Comparison of ENCODE assay signal across 8 cellular contexts in genomic region chr2:135960598-135961551, GRCh38. TPM values are rescaled to one million over a fixed set of nuclear protein-coding genes. Genes with fewer than 3 reads are reported as not detected.
DNase-seq lines count a peak whose midpoint lies in the region; ATAC-seq and TF ChIP-seq lines count a peak whose summit lies in the region.

No MANE protein-coding gene starts in this region.

- no peak overlapping the region for H3K4me3 Mint-ChIP-seq in activated B cell treated with CpG ODN at 0.5 μM for 24 hours

- peak overlapping the region; percentile 16 for H3K27ac Mint-ChIP-seq in activated B cell treated with CpG ODN at 0.5 μM for 24 hours

- peak overlapping the region; percentile 28 for H3K9ac ChIP-seq in iPS-18a (ENCODE audit: low read length)

- no peaks in the 10 kb centered on the region for H3K27me3 ChIP-seq in heart right ventricle
- no peaks in the 10 kb centered on the region for H3K27me3 ChIP-seq in right cardiac atrium (ENCODE audit: control insufficient read depth, insufficient read depth)
- H3K27me3 ChIP-seq in iPS-18a (ENCODE audit: control insufficient read depth, insufficient read depth, low read length): no peaks in the 10 kb centered on the region

- peaks cover 0 to 42% (median 28%) of the 10 kb centered on the region in 9 donors for H3K4me1 ChIP-seq in heart right ventricle
- peaks cover 2% of the 10 kb centered on the region for H3K4me1 ChIP-seq in right cardiac atrium (ENCODE audit: control insufficient read depth, insufficient read depth, low read length)
- peaks cover 30% of the 10 kb centered on the region for H3K4me1 ChIP-seq in iPS-18a (ENCODE audit: control insufficient read depth, low read depth, low read length)
- H3K4me1 ChIP-seq in urinary bladder (ENCODE audit: insufficient read depth): no peaks in the 10 kb centered on the region

- H3K9me3 ChIP-seq in heart right ventricle (no peaks in the 10 kb centered on the region), right cardiac atrium (ENCODE audit: control insufficient read depth, low read length) (no peaks in the 10 kb centered on the region), iPS-18a (ENCODE audit: control insufficient read depth, low read depth, low read length) (no peaks in the 10 kb centered on the region)

- peaks cover 46% of the 10 kb centered on the region for H3K36me3 Mint-ChIP-seq in activated B cell treated with CpG ODN at 0.5 μM for 24 hours (ENCODE audit: low read depth)

- H3K36me3 ChIP-seq in heart right ventricle (peaks cover 0 to 39% (median 7%) of the 10 kb centered on the region in 9 donors), iPS-18a (ENCODE audit: control insufficient read depth, low read depth, low read length) (no peaks in the 10 kb centered on the region), urinary bladder (ENCODE audit: insufficient read depth) (no peaks in the 10 kb centered on the region)

- H3K27me3 Mint-ChIP-seq in activated B cell treated with CpG ODN at 0.5 μM for 24 hours: no peaks in the 10 kb centered on the region

- intact Hi-C loops in heart right ventricle (cut with DNase I): no loop called here
- intact Hi-C loops in right cardiac atrium (cut with DNase I): no loop called here
- intact Hi-C loops in activated B cell treated with CpG ODN at 0.5 μM for 24 hours (cut with micrococcal nuclease): no loop called here

- no peak overlapping the region for H3K4me3 ChIP-seq in heart right ventricle
- H3K4me3 ChIP-seq in right cardiac atrium (ENCODE audit: low read length): no peak overlapping the region
- H3K4me3 ChIP-seq in iPS-18a (ENCODE audit: low read length): peak overlapping the region; percentile 21
- H3K4me3 ChIP-seq in urinary bladder (ENCODE audit: low read depth, low read length): no peak overlapping the region

- CTCF ChIA-PET in activated B cell treated with CpG ODN at 0.5 μM for 24 hours (lab: Charles Lee): no interaction called here

- TF ChIP-seq CTCF in heart right ventricle (IDR thresholded peaks at IDR 0.05): no peak
- no peak for TF ChIP-seq CTCF in activated B cell treated with CpG ODN at 0.5 μM for 24 hours (IDR thresholded peaks at IDR 0.05)
- no peak for TF ChIP-seq CTCF in GM20000 (IDR thresholded peaks at IDR 0.05; ENCODE audit: extremely low read depth, missing control alignments)

- peaks cover 47% of the 10 kb centered on the region for H3K4me1 Mint-ChIP-seq in activated B cell treated with CpG ODN at 0.5 μM for 24 hours

- H3K27ac ChIP-seq in heart right ventricle (peak overlapping the region in 7 of 10 donors; percentile 18 to 71 (median 36)), right cardiac atrium (ENCODE audit: low read length) (no peak overlapping the region), iPS-18a (ENCODE audit: low read length) (peak overlapping the region; percentile 44), urinary bladder (ENCODE audit: low read depth) (peak overlapping the region; percentile 28)

- 47% methylated on average over 5 of the region's 5 CpGs for WGBS in heart right ventricle, 2 donors
- 45% methylated on average over 5 of the region's 5 CpGs for WGBS in right cardiac atrium
- 46% methylated on average over 5 of the region's 5 CpGs for WGBS in urinary bladder

- peak in 5 of 8 donors; percentile 29 to 77 (median 56) for ATAC-seq in heart right ventricle
- ATAC-seq in right cardiac atrium: no peak
- no peak for ATAC-seq in activated B cell treated with CpG ODN at 0.5 μM for 24 hours (ENCODE audit: low read depth)
- ATAC-seq in GM21360 (IDR thresholded peaks at IDR 0.05; ENCODE audit: unreplicated experiment): no peak
- ATAC-seq in GM18873 (IDR thresholded peaks at IDR 0.05; ENCODE audit: low FRiP score, unreplicated experiment): no peak

- DNase-seq in heart right ventricle (no peak), right cardiac atrium (no peak), activated B cell treated with CpG ODN at 0.5 μM for 24 hours (no peak), GM20000 (ENCODE audit: low spot score) (no peak)

- POLR2A ChIA-PET in activated B cell treated with CpG ODN at 0.5 μM for 24 hours (lab: Charles Lee): no interaction called here

- H3K9me3 Mint-ChIP-seq in activated B cell treated with CpG ODN at 0.5 μM for 24 hours: no peaks in the 10 kb centered on the region

RNA-seq across cellular contexts. Expression of gene DARS1, which starts 24.6 kb away (rescaled TPM):
- total RNA-seq in heart right ventricle (10 to 100 TPM; 53.7 to 74.3 (median 65.7) TPM), right cardiac atrium (10 to 100 TPM; 50.0 to 56.0 (median 54.3) TPM), activated B cell treated with CpG ODN at 0.5 μM for 24 hours (96.3 and 103 TPM in 2 replicates), urinary bladder (106 TPM)
- polyA plus RNA-seq in heart right ventricle (100 to 1,000 TPM in 1 of 2 donors, 10 to 100 TPM in 1; 47.8 to 136 TPM), right cardiac atrium (63.4 TPM), urinary bladder (70.8 TPM)

Comparison
In these comparisons a context has a peak if more than half of its experiments do, and no peak if none do; other contexts are left out.
1. ATAC-seq: peak in heart right ventricle (5 of 8); none in right cardiac atrium (0 of 2), activated B cell treated with CpG ODN at 0.5 μM for 24 hours (single experiment), GM21360 (single experiment) and GM18873 (single experiment).